23 cellular contexts compared by ENCODE assay signal in the genomic region with DNA sequence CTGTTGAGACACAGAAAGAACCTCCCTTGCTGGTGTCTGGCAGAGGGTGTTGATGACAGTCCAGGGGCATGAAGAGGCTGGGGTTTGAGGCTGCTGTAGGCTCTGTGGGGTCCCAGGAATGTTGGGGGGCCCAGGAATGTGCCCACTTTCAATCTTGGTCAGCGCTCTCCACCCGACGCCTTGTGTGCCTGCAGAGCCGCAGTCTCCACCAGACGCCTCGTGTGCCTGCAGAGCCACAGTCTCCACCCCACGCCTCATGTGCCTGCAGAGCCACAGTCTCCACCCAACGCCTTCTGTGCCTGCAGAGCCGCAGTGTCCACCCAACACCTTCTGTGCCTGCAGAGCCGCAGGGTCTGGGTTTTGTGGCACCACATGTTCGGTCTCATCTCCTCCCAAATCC.
DNase-seq lines count a peak whose midpoint lies in the region; ATAC-seq and TF ChIP-seq lines count a peak whose summit lies in the region.
"Had no signal": no experiment of that assay in that cellular context is flagged by ENCODE, and none has a peak within 500 bp of the region (broad histone marks: within the 10 kb centered on the region; RNA-seq: fewer than 3 reads in every experiment).

No MANE protein-coding gene starts in this region.

- H3K4me3 ChIP-seq in coronary artery, result no peak overlapping the region
- H3K4me3 ChIP-seq: A549; BLaER1 treated with 17β-estradiol and CSF1 and Interleukin-3, amounts not matched to agents 10 nM and 100 nM; GM12878; GM23338; HAP-1 had no signal

- POLR2A ChIA-PET in activated CD8-positive, alpha-beta T cell treated with anti-CD3 and anti-CD28 coated beads for 36 hours (lab: Charles Lee), result interaction anchor here (0.6 kb wide), 1 partner anchor 453 kb away, joined by 3 read pairs; no protein-coding TSS in a partner anchor

- H3K36me3 Mint-ChIP-seq in type B pancreatic cell, result no peaks in the 10 kb centered on the region
- no peaks in the 10 kb centered on the region for H3K36me3 Mint-ChIP-seq in activated CD8-positive, alpha-beta T cell treated with anti-CD3 and anti-CD28 coated beads for 36 hours (ENCODE audit: low read depth)
- H3K36me3 Mint-ChIP-seq: CD14-positive monocyte; CD8-positive, alpha-beta memory T cell had no signal

- no peak overlapping the region for H3K27ac ChIP-seq in coronary artery
- H3K27ac ChIP-seq: A549; BLaER1 treated with 17β-estradiol and CSF1 and Interleukin-3, amounts not matched to agents 10 nM and 100 nM had no signal

- H3K27ac Mint-ChIP-seq in type B pancreatic cell, result no peak overlapping the region
- H3K27ac Mint-ChIP-seq in activated CD8-positive, alpha-beta T cell treated with anti-CD3 and anti-CD28 coated beads for 36 hours, result no peak overlapping the region
- H3K27ac Mint-ChIP-seq: CD14-positive monocyte; CD4-positive, alpha-beta T cell; CD8-positive, alpha-beta memory T cell; GM23338; HFFc6 had no signal

- ATAC-seq in GM18907 (IDR thresholded peaks at IDR 0.05; ENCODE audit: unreplicated experiment), result no peak
- ATAC-seq in activated CD8-positive, alpha-beta T cell treated with anti-CD3 and anti-CD28 coated beads for 36 hours, result no peak
- ATAC-seq: A549, GM12878, GM23338 had no signal

- no peaks in the 10 kb centered on the region for H3K4me1 Mint-ChIP-seq in type B pancreatic cell (ENCODE audit: unreplicated experiment)
- H3K4me1 Mint-ChIP-seq in activated CD8-positive, alpha-beta T cell treated with anti-CD3 and anti-CD28 coated beads for 36 hours (ENCODE audit: low read depth), result no peaks in the 10 kb centered on the region
- H3K4me1 Mint-ChIP-seq: CD14-positive monocyte; CD8-positive, alpha-beta memory T cell had no signal

- CTCF ChIA-PET in activated CD8-positive, alpha-beta T cell treated with anti-CD3 and anti-CD28 coated beads for 36 hours (lab: Charles Lee), result no interaction called here

- no peak overlapping the region for H3K4me3 Mint-ChIP-seq in type B pancreatic cell
- no peak overlapping the region for H3K4me3 Mint-ChIP-seq in activated CD8-positive, alpha-beta T cell treated with anti-CD3 and anti-CD28 coated beads for 36 hours
- H3K4me3 Mint-ChIP-seq: CD14-positive monocyte; CD4-positive, alpha-beta T cell; CD8-positive, alpha-beta memory T cell; GM23338; HFFc6 had no signal

- TF ChIP-seq CTCF in coronary artery (IDR thresholded peaks at IDR 0.05), result no peak
- TF ChIP-seq CTCF in type B pancreatic cell (conservative IDR thresholded peaks at IDR 0.05), result no peak
- no peak for TF ChIP-seq CTCF in activated CD8-positive, alpha-beta T cell treated with anti-CD3 and anti-CD28 coated beads for 36 hours (IDR thresholded peaks at IDR 0.05)

- intact Hi-C loops in activated CD8-positive, alpha-beta T cell treated with anti-CD3 and anti-CD28 coated beads for 36 hours (cut with micrococcal nuclease), result no loop called here

- no peaks in the 10 kb centered on the region for H3K9me3 Mint-ChIP-seq in type B pancreatic cell
- no peaks in the 10 kb centered on the region for H3K9me3 Mint-ChIP-seq in activated CD8-positive, alpha-beta T cell treated with anti-CD3 and anti-CD28 coated beads for 36 hours
- H3K9me3 Mint-ChIP-seq: CD4-positive, alpha-beta T cell; CD8-positive, alpha-beta memory T cell; GM23338 had no signal

- DNase-seq in coronary artery (ENCODE audit: low spot score), result peak; percentile 36
- peak; percentile 74 for DNase-seq in mesenteric fat pad (ENCODE audit: low spot score)
- DNase-seq in type B pancreatic cell (ENCODE audit: extremely low spot score, unreplicated experiment), result peak; percentile 56
- DNase-seq in NCI-H1436 treated with DMSO at 0.1 percent for 48 hours (lab: John Stamatoyannopoulos, UW), result no peak
- DNase-seq in activated CD8-positive, alpha-beta T cell treated with anti-CD3 and anti-CD28 coated beads for 36 hours, result no peak
- DNase-seq: 8988T; ACHN; AML-193; BE2C; CD8-positive, alpha-beta memory T cell; DMS 273 treated with DMSO at 0.1 percent for 48 hours; DMS79; EL; GDM1; HFFc6 had no signal

- H3K27me3 Mint-ChIP-seq in type B pancreatic cell, result peaks cover 31% of the 10 kb centered on the region
- H3K27me3 Mint-ChIP-seq in activated CD8-positive, alpha-beta T cell treated with anti-CD3 and anti-CD28 coated beads for 36 hours, result peaks cover 8% of the 10 kb centered on the region

Comparison
In these comparisons a context has a peak if more than half of its experiments do, and no peak if none do; other contexts are left out.
1. DNase-seq: peak in coronary artery (single experiment), mesenteric fat pad (single experiment) and type B pancreatic cell (single experiment); none in NCI-H1436 treated with DMSO at 0.1 percent for 48 hours (single experiment) and activated CD8-positive, alpha-beta T cell treated with anti-CD3 and anti-CD28 coated beads for 36 hours (single experiment).